20 cellular contexts compared by ENCODE assay signal in the genomic region with DNA sequence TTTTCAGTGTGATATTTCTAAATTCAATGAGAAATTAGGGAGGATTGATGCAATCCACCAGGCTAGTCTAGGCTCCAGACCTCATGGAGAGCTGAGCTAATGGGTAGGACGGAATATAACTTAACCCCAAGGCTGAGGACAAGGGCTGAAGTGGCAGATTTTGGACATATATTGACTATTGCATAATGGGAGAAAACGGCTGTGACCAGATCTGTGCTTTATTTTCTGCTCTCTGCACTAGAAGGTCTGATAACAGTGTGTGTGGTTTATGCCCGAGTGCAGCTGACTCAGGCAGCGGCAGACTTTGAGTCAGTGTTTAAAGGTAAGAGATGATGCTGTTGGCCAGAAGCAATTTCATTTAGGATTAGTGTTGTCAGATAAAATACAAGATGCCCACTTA.
DNase-seq lines count a peak whose midpoint lies in the region; FAIRE-seq and TF ChIP-seq lines count a peak whose summit lies in the region.
"Had no signal": no experiment of that assay in that cellular context is flagged by ENCODE, and none has a peak within 500 bp of the region (broad histone marks: within the 10 kb centered on the region; RNA-seq: fewer than 3 reads in every experiment).

No MANE protein-coding gene starts in this region.

- no peak overlapping the region for H3K27ac Mint-ChIP-seq in HFFc6
- H3K27ac Mint-ChIP-seq in astrocyte (ENCODE audit: unreplicated experiment), result no peak overlapping the region
- H3K27ac Mint-ChIP-seq: activated B cell treated with CpG ODN at 0.5 μM for 24 hours; activated naive CD8-positive, alpha-beta T cell treated with anti-CD3 and anti-CD28 coated beads, Interleukin-2, amount 50 U/mL, for 24 hours; memory B cell had no signal

- DNase-seq in A172 (ENCODE audit: low spot score) (peak; percentile 26), HFFc6 (peak; percentile 38), astrocyte (ENCODE audit: low read depth) (peak; percentile 90), iris pigment epithelial cell (ENCODE audit: low read depth) (peak; percentile 82), SHP77 treated with DMSO at 0.1 percent for 48 hours (lab: John Stamatoyannopoulos, UW) (no peak), NCI-H82 (lab: John Stamatoyannopoulos, UW) (no peak), GM19240 (ENCODE audit: insufficient read length, low spot score) (no peak), cerebellar cortex (ENCODE audit: low spot score) (no peak)
- DNase-seq: activated B cell treated with CpG ODN at 0.5 μM for 24 hours; activated naive CD8-positive, alpha-beta T cell treated with anti-CD3 and anti-CD28 coated beads, Interleukin-2, amount 50 U/mL, for 24 hours; effector CD8-positive, alpha-beta T cell; heart right ventricle; NCI-H1105; NCI-H69; nucleus accumbens; SJCRH30; stimulated activated CD4-positive, alpha-beta T cell treated with anti-CD3 and anti-CD28 coated beads, Interleukin-15, amount 100 ng/mL, for 24 hours; uterus had no signal

- H3K4me3 ChIP-seq in astrocyte (ENCODE audit: insufficient read depth, low read depth, low read length), result no peak overlapping the region
- H3K4me3 ChIP-seq: heart right ventricle, SJCRH30, uterus had no signal

- H3K9me3 ChIP-seq in astrocyte (ENCODE audit: insufficient read depth, low read depth, low read length), result no peaks in the 10 kb centered on the region
- H3K9me3 ChIP-seq: heart right ventricle, SJCRH30, uterus had no signal

- no peak overlapping the region for H3K9ac ChIP-seq in astrocyte (ENCODE audit: low read length)

- FAIRE-seq in astrocyte (lab: Jason Lieb, UNC), result peak; percentile 20
- FAIRE-seq: GM19239 had no signal

- no peak overlapping the region for H2AFZ ChIP-seq in astrocyte (ENCODE audit: low read depth, low read length)

- peaks cover 13% of the 10 kb centered on the region for H3K4me1 ChIP-seq in astrocyte (ENCODE audit: insufficient read depth, low read length)
- H3K4me1 ChIP-seq: SJCRH30, uterus had no signal

- no peaks in the 10 kb centered on the region for H4K20me1 ChIP-seq in astrocyte (ENCODE audit: insufficient read depth, low read length)

- no peaks in the 10 kb centered on the region for H3K27me3 Mint-ChIP-seq in HFFc6 (ENCODE audit: insufficient read depth)
- H3K27me3 Mint-ChIP-seq in astrocyte (ENCODE audit: low read depth, unreplicated experiment), result peaks cover 5% of the 10 kb centered on the region
- H3K27me3 Mint-ChIP-seq: activated B cell treated with CpG ODN at 0.5 μM for 24 hours had no signal

- no peaks in the 10 kb centered on the region for H3K36me3 ChIP-seq in astrocyte (ENCODE audit: insufficient read depth, low read length)
- H3K36me3 ChIP-seq: heart right ventricle, SJCRH30, uterus had no signal

- no peaks in the 10 kb centered on the region for H3K79me2 ChIP-seq in astrocyte (ENCODE audit: insufficient read depth, low read length)

- no peak overlapping the region for H3K27ac ChIP-seq in astrocyte (ENCODE audit: low read depth, low read length)
- H3K27ac ChIP-seq: heart right ventricle, SJCRH30, uterus had no signal

- H3K4me1 Mint-ChIP-seq in HFFc6 (ENCODE audit: low read depth) (peaks cover 11% of the 10 kb centered on the region), astrocyte (ENCODE audit: low read depth, unreplicated experiment) (peaks cover 7% of the 10 kb centered on the region)
- H3K4me1 Mint-ChIP-seq: activated B cell treated with CpG ODN at 0.5 μM for 24 hours; activated naive CD8-positive, alpha-beta T cell treated with anti-CD3 and anti-CD28 coated beads, Interleukin-2, amount 50 U/mL, for 24 hours; memory B cell had no signal

- no peaks in the 10 kb centered on the region for H3K27me3 ChIP-seq in astrocyte (ENCODE audit: insufficient read depth, low read length)
- H3K27me3 ChIP-seq: heart right ventricle, SJCRH30, uterus had no signal

- H3K9me3 Mint-ChIP-seq in HFFc6, result no peaks in the 10 kb centered on the region
- H3K9me3 Mint-ChIP-seq in astrocyte (ENCODE audit: unreplicated experiment), result no peaks in the 10 kb centered on the region
- H3K9me3 Mint-ChIP-seq: activated B cell treated with CpG ODN at 0.5 μM for 24 hours; activated naive CD8-positive, alpha-beta T cell treated with anti-CD3 and anti-CD28 coated beads, Interleukin-2, amount 50 U/mL, for 24 hours; memory B cell had no signal

- H3K4me2 ChIP-seq in astrocyte (ENCODE audit: low read length), result peak overlapping the region; percentile 24

- H3K4me3 Mint-ChIP-seq in HFFc6 (no peak overlapping the region), astrocyte (ENCODE audit: unreplicated experiment) (no peak overlapping the region)
- H3K4me3 Mint-ChIP-seq: activated B cell treated with CpG ODN at 0.5 μM for 24 hours; activated naive CD8-positive, alpha-beta T cell treated with anti-CD3 and anti-CD28 coated beads, Interleukin-2, amount 50 U/mL, for 24 hours; memory B cell had no signal

- no peak for TF ChIP-seq CTCF in HFFc6 (IDR thresholded peaks at IDR 0.05)
- no peak for TF ChIP-seq CTCF in astrocyte (IDR thresholded peaks at IDR 0.05; ENCODE audit: insufficient read depth, low read depth, low read length)

- no peaks in the 10 kb centered on the region for H3K36me3 Mint-ChIP-seq in HFFc6 (ENCODE audit: low read depth)
- no peaks in the 10 kb centered on the region for H3K36me3 Mint-ChIP-seq in astrocyte (ENCODE audit: low read depth, unreplicated experiment)
- H3K36me3 Mint-ChIP-seq: memory B cell had no signal

Comparison
In these comparisons a context has a peak if more than half of its experiments do, and no peak if none do; other contexts are left out.
1. DNase-seq: peak in A172 (single experiment), HFFc6 (single experiment), astrocyte (single experiment) and iris pigment epithelial cell (single experiment); none in SHP77 treated with DMSO at 0.1 percent for 48 hours (single experiment), NCI-H82 (single experiment), GM19240 (single experiment) and cerebellar cortex (single experiment).